1 cellular context compared by ENCODE assay signal in the genomic region with DNA sequence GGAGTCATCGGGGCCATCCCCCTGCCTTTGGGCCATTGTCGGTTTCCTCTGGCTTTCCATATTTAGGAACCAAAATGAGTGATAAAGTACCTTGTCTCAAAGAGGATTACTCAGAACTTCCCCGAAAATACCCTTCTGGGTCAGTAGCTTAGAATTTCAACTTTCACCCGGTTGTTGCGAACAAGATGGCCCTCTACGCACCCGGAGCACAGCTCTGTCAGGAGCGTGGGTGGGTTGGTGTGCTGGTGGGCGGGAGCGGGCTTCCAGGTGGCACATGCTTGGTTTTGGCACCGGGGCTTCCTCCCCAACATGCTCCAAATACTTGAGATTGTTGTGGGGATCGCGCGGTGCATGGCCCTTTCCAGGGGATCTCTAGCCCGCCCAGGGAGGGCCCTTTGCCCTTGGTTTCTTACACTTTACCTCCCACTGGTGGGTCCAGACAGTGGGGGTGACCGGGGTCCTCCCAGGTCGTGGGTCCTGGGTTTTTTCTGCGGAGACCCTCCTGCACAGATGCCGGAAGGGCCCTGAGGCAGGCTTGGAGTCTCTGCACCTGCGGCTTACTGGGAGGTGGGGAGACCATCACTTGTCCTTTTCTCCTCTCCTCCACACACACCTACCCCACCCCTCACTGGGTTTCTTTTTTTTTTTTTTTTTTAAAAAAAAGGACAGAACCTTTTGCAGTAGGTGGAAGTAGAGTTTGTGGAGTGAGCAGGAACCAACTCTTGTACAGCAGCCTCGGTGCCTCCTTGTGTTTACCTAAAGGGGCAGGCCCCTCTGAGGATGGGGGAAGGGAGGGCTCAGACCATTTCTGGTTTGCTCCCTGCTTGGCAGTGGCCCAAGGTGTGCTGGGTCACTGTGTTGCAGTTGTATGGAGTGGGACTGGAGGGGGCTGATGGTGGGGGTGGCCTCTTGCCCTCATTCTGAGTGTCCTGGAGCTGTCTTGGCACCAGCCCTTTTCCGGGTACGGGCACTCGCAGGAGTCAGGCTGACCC.
TF ChIP-seq lines count a peak whose summit lies in the region.

No MANE protein-coding gene starts in this region.

TF ChIP-seq in HepG2, 621 proteins besides CTCF, POLR2A, EP300 and RAD21 (continued from another document and continues in another):
- TF ChIP-seq, protein P1, sequence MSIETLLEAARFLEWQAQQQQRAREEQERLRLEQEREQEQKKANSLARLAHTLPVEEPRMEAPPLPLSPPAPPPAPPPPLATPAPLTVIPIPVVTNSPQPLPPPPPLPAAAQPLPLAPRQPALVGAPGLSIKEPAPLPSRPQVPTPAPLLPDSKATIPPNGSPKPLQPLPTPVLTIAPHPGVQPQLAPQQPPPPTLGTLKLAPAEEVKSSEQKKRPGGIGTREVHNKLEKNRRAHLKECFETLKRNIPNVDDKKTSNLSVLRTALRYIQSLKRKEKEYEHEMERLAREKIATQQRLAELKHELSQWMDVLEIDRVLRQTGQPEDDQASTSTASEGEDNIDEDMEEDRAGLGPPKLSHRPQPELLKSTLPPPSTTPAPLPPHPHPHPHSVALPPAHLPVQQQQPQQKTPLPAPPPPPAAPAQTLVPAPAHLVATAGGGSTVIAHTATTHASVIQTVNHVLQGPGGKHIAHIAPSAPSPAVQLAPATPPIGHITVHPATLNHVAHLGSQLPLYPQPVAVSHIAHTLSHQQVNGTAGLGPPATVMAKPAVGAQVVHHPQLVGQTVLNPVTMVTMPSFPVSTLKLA (IDR thresholded peaks at IDR 0.05) = no peak
- TF ChIP-seq CC2D1A (CRISPR knock-in tag; IDR thresholded peaks at IDR 0.05) = no peak
- TF ChIP-seq PHF21A (CRISPR knock-in tag; IDR thresholded peaks at IDR 0.05) = no peak; the same call in 1 of the 2 replicates
- TF ChIP-seq MTA1 (CRISPR knock-in tag; IDR thresholded peaks at IDR 0.05; ENCODE audit: borderline replicate concordance) = no peak
- no peak for TF ChIP-seq ZNF768 (CRISPR knock-in tag; IDR thresholded peaks at IDR 0.05)
- TF ChIP-seq ZNF709 (CRISPR knock-in tag; IDR thresholded peaks at IDR 0.05) = 0 out of 2 replicates have a peak, but pooled peaks have one; percentile 33
- TF ChIP-seq ZC3H4 (CRISPR knock-in tag; IDR thresholded peaks at IDR 0.05; ENCODE audit: borderline replicate concordance) = no peak
- TF ChIP-seq DNMT3B (CRISPR knock-in tag; conservative IDR thresholded peaks at IDR 0.05) = no peak; the same call in 1 of the 2 replicates
- TF ChIP-seq, protein P2, sequence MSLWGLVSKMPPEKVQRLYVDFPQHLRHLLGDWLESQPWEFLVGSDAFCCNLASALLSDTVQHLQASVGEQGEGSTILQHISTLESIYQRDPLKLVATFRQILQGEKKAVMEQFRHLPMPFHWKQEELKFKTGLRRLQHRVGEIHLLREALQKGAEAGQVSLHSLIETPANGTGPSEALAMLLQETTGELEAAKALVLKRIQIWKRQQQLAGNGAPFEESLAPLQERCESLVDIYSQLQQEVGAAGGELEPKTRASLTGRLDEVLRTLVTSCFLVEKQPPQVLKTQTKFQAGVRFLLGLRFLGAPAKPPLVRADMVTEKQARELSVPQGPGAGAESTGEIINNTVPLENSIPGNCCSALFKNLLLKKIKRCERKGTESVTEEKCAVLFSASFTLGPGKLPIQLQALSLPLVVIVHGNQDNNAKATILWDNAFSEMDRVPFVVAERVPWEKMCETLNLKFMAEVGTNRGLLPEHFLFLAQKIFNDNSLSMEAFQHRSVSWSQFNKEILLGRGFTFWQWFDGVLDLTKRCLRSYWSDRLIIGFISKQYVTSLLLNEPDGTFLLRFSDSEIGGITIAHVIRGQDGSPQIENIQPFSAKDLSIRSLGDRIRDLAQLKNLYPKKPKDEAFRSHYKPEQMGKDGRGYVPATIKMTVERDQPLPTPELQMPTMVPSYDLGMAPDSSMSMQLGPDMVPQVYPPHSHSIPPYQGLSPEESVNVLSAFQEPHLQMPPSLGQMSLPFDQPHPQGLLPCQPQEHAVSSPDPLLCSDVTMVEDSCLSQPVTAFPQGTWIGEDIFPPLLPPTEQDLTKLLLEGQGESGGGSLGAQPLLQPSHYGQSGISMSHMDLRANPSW (CRISPR knock-in tag; IDR thresholded peaks at IDR 0.05; ENCODE audit: borderline replicate concordance) = no peak
- no peak for TF ChIP-seq ZNF510 (CRISPR knock-in tag; IDR thresholded peaks at IDR 0.05; ENCODE audit: low read depth)
- TF ChIP-seq, protein P3, sequence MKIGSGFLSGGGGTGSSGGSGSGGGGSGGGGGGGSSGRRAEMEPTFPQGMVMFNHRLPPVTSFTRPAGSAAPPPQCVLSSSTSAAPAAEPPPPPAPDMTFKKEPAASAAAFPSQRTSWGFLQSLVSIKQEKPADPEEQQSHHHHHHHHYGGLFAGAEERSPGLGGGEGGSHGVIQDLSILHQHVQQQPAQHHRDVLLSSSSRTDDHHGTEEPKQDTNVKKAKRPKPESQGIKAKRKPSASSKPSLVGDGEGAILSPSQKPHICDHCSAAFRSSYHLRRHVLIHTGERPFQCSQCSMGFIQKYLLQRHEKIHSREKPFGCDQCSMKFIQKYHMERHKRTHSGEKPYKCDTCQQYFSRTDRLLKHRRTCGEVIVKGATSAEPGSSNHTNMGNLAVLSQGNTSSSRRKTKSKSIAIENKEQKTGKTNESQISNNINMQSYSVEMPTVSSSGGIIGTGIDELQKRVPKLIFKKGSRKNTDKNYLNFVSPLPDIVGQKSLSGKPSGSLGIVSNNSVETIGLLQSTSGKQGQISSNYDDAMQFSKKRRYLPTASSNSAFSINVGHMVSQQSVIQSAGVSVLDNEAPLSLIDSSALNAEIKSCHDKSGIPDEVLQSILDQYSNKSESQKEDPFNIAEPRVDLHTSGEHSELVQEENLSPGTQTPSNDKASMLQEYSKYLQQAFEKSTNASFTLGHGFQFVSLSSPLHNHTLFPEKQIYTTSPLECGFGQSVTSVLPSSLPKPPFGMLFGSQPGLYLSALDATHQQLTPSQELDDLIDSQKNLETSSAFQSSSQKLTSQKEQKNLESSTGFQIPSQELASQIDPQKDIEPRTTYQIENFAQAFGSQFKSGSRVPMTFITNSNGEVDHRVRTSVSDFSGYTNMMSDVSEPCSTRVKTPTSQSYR (CRISPR knock-in tag; IDR thresholded peaks at IDR 0.05; ENCODE audit: borderline replicate concordance) = peak; percentile 97
- no peak for TF ChIP-seq PHF20 (CRISPR knock-in tag; IDR thresholded peaks at IDR 0.05)
- TF ChIP-seq ZKSCAN5 (CRISPR knock-in tag; IDR thresholded peaks at IDR 0.05) = no peak
- TF ChIP-seq ZNF230 (CRISPR knock-in tag; IDR thresholded peaks at IDR 0.05) = no peak; the same call in 1 of the 2 replicates
- no peak for TF ChIP-seq HOXD1 (CRISPR knock-in tag; IDR thresholded peaks at IDR 0.05)
- TF ChIP-seq, protein P4, sequence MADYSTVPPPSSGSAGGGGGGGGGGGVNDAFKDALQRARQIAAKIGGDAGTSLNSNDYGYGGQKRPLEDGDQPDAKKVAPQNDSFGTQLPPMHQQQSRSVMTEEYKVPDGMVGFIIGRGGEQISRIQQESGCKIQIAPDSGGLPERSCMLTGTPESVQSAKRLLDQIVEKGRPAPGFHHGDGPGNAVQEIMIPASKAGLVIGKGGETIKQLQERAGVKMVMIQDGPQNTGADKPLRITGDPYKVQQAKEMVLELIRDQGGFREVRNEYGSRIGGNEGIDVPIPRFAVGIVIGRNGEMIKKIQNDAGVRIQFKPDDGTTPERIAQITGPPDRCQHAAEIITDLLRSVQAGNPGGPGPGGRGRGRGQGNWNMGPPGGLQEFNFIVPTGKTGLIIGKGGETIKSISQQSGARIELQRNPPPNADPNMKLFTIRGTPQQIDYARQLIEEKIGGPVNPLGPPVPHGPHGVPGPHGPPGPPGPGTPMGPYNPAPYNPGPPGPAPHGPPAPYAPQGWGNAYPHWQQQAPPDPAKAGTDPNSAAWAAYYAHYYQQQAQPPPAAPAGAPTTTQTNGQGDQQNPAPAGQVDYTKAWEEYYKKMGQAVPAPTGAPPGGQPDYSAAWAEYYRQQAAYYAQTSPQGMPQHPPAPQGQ (CRISPR knock-in tag; IDR thresholded peaks at IDR 0.05; ENCODE audit: borderline replicate concordance) = no peak
- TF ChIP-seq, protein P5, sequence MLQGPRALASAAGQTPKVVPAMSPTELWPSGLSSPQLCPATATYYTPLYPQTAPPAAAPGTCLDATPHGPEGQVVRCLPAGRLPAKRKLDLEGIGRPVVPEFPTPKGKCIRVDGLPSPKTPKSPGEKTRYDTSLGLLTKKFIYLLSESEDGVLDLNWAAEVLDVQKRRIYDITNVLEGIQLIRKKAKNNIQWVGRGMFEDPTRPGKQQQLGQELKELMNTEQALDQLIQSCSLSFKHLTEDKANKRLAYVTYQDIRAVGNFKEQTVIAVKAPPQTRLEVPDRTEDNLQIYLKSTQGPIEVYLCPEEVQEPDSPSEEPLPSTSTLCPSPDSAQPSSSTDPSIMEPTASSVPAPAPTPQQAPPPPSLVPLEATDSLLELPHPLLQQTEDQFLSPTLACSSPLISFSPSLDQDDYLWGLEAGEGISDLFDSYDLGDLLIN (CRISPR knock-in tag; IDR thresholded peaks at IDR 0.05; ENCODE audit: borderline replicate concordance) = no peak
- TF ChIP-seq, protein P6, sequence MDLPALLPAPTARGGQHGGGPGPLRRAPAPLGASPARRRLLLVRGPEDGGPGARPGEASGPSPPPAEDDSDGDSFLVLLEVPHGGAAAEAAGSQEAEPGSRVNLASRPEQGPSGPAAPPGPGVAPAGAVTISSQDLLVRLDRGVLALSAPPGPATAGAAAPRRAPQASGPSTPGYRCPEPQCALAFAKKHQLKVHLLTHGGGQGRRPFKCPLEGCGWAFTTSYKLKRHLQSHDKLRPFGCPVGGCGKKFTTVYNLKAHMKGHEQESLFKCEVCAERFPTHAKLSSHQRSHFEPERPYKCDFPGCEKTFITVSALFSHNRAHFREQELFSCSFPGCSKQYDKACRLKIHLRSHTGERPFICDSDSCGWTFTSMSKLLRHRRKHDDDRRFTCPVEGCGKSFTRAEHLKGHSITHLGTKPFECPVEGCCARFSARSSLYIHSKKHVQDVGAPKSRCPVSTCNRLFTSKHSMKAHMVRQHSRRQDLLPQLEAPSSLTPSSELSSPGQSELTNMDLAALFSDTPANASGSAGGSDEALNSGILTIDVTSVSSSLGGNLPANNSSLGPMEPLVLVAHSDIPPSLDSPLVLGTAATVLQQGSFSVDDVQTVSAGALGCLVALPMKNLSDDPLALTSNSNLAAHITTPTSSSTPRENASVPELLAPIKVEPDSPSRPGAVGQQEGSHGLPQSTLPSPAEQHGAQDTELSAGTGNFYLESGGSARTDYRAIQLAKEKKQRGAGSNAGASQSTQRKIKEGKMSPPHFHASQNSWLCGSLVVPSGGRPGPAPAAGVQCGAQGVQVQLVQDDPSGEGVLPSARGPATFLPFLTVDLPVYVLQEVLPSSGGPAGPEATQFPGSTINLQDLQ (CRISPR knock-in tag; IDR thresholded peaks at IDR 0.05) = no peak
- no peak for TF ChIP-seq ZNF563 (CRISPR knock-in tag; IDR thresholded peaks at IDR 0.05)
- TF ChIP-seq, protein P7, sequence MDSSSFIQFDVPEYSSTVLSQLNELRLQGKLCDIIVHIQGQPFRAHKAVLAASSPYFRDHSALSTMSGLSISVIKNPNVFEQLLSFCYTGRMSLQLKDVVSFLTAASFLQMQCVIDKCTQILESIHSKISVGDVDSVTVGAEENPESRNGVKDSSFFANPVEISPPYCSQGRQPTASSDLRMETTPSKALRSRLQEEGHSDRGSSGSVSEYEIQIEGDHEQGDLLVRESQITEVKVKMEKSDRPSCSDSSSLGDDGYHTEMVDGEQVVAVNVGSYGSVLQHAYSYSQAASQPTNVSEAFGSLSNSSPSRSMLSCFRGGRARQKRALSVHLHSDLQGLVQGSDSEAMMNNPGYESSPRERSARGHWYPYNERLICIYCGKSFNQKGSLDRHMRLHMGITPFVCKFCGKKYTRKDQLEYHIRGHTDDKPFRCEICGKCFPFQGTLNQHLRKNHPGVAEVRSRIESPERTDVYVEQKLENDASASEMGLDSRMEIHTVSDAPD (CRISPR knock-in tag; IDR thresholded peaks at IDR 0.05) = no peak
- TF ChIP-seq ZNF496 (CRISPR knock-in tag; IDR thresholded peaks at IDR 0.05; ENCODE audit: insufficient replicate concordance) = no peak
- TF ChIP-seq, protein P8, sequence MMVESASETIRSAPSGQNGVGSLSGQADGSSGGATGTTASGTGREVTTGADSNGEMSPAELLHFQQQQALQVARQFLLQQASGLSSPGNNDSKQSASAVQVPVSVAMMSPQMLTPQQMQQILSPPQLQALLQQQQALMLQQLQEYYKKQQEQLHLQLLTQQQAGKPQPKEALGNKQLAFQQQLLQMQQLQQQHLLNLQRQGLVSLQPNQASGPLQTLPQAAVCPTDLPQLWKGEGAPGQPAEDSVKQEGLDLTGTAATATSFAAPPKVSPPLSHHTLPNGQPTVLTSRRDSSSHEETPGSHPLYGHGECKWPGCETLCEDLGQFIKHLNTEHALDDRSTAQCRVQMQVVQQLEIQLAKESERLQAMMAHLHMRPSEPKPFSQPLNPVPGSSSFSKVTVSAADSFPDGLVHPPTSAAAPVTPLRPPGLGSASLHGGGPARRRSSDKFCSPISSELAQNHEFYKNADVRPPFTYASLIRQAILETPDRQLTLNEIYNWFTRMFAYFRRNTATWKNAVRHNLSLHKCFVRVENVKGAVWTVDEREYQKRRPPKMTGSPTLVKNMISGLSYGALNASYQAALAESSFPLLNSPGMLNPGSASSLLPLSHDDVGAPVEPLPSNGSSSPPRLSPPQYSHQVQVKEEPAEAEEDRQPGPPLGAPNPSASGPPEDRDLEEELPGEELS (CRISPR knock-in tag; IDR thresholded peaks at IDR 0.05) = peak; percentile 37; the same call in 1 of the 2 replicates
- TF ChIP-seq NPAS2 (CRISPR knock-in tag; IDR thresholded peaks at IDR 0.05; ENCODE audit: borderline replicate concordance) = peak; percentile 52; the same call in 1 of the 2 replicates
- no peak for TF ChIP-seq ZNF34 (CRISPR knock-in tag; IDR thresholded peaks at IDR 0.05; ENCODE audit: borderline replicate concordance)
- no peak for TF ChIP-seq AHR (CRISPR knock-in tag; IDR thresholded peaks at IDR 0.05)
- no peak for TF ChIP-seq TBX3 (IDR thresholded peaks at IDR 0.05; ENCODE audit: borderline replicate concordance)
- TF ChIP-seq ZBTB20 (CRISPR knock-in tag; IDR thresholded peaks at IDR 0.05; ENCODE audit: borderline replicate concordance, low read depth) = no peak
- TF ChIP-seq, protein P9, sequence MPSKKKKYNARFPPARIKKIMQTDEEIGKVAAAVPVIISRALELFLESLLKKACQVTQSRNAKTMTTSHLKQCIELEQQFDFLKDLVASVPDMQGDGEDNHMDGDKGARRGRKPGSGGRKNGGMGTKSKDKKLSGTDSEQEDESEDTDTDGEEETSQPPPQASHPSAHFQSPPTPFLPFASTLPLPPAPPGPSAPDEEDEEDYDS (CRISPR knock-in tag; IDR thresholded peaks at IDR 0.05) = no peak
- TF ChIP-seq, protein P10, sequence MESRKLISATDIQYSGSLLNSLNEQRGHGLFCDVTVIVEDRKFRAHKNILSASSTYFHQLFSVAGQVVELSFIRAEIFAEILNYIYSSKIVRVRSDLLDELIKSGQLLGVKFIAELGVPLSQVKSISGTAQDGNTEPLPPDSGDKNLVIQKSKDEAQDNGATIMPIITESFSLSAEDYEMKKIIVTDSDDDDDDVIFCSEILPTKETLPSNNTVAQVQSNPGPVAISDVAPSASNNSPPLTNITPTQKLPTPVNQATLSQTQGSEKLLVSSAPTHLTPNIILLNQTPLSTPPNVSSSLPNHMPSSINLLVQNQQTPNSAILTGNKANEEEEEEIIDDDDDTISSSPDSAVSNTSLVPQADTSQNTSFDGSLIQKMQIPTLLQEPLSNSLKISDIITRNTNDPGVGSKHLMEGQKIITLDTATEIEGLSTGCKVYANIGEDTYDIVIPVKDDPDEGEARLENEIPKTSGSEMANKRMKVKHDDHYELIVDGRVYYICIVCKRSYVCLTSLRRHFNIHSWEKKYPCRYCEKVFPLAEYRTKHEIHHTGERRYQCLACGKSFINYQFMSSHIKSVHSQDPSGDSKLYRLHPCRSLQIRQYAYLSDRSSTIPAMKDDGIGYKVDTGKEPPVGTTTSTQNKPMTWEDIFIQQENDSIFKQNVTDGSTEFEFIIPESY (CRISPR knock-in tag; IDR thresholded peaks at IDR 0.05) = peak; percentile 7; the same call in 1 of the 2 replicates
- no peak; the same call in 1 of the 2 replicates for TF ChIP-seq HDAC1 (CRISPR knock-in tag; IDR thresholded peaks at IDR 0.05)
- no peak for TF ChIP-seq ZNF260 (CRISPR knock-in tag; IDR thresholded peaks at IDR 0.05; ENCODE audit: borderline replicate concordance, low read depth)
- TF ChIP-seq MTF2 (CRISPR knock-in tag; IDR thresholded peaks at IDR 0.05; ENCODE audit: borderline replicate concordance) = 0 out of 2 replicates have a peak, but pooled peaks have one; percentile 43
- no peak; the same call in 1 of the 2 replicates for TF ChIP-seq BRD4 (CRISPR knock-in tag; IDR thresholded peaks at IDR 0.05)
- no peak for TF ChIP-seq GLI4 (CRISPR knock-in tag; IDR thresholded peaks at IDR 0.05; ENCODE audit: borderline replicate concordance)
